ENCODE assay signal across 23 cellular contexts in the genomic region with DNA sequence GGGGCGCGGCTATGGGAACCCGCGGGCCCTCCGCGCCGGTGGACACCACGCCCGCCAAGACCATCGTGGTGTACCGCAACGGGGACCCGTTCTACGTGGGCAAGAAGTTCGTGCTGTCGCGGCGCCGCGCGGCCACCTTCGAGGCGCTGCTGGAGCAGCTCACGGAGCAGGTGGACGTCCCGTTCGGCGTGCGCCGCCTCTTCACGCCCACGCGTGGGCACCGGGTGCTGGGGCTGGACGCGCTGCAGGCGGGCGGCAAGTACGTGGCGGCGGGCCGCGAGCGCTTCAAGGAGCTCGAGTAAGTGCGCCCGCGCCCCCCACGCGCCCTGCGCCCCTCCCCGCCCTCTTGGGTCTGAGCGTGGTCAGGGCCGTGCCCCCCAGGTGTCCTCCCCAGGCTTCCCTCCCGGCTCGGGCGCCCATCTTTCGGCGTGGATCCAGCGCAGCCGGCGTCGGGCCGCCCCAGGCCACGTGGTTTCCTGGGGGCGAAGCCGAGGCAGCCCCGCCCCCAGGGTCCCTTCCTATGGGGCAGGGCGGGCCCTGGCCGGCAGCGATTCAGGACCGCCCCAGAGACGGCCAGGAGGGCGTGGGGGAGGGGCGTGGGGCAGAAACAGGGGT. TPM values are rescaled to one million over a fixed set of nuclear protein-coding genes. Genes with fewer than 3 reads are reported as not detected.
DNase-seq lines count a peak whose midpoint lies in the region; ATAC-seq, FAIRE-seq and TF ChIP-seq lines count a peak whose summit lies in the region.
"Had no signal": no experiment of that assay in that cellular context is flagged by ENCODE, and none has a peak within 500 bp of the region (broad histone marks: within the 10 kb centered on the region; RNA-seq: fewer than 3 reads in every experiment).

No MANE protein-coding gene starts in this region.

- no peaks in the 10 kb centered on the region for H3K79me2 ChIP-seq in H1 (ENCODE audit: control insufficient read depth in 1 of 2, insufficient read depth in 2 of 2, low read length in 2 of 2)

- no peak overlapping the region for H3K14ac ChIP-seq in H1 (ENCODE audit: insufficient read length)

- peak overlapping the region; percentile 62; the same call in 1 of the 2 replicates for H4K8ac ChIP-seq in H1 (ENCODE audit: extremely low read depth, insufficient read depth, low read length)

- H3K9me3 ChIP-seq in MG63 (no peaks in the 10 kb centered on the region), H1 (ENCODE audit: insufficient read depth in 2 of 2, low read depth in 1 of 2, low read length in 1 of 2) (peaks cover 0 to 8% of the 10 kb centered on the region in 2 experiments; a peak in 1 of 4 replicates), transverse colon (no peaks in the 10 kb centered on the region)
- H3K9me3 ChIP-seq: prostate gland had no signal

- H3K4me3 ChIP-seq in MG63 (no peak overlapping the region), H1 (ENCODE audit: extremely low read depth in 1 of 4, insufficient read depth in 2 of 4, low read depth in 3 of 4, low read length in 4 of 4) (peak overlapping the region in 3 of 4 experiments; percentile 17 to 62 (median 35); a peak in 4 of 8 replicates), transverse colon (no peak overlapping the region)

- no peak overlapping the region for H3K4ac ChIP-seq in H1 (replicated peaks; ENCODE audit: insufficient read length, low read depth, low read length)

- in situ Hi-C loops in transverse colon (cut with MboI; ENCODE audit: low pct_ligation_motif_present in 1 of 4, low pct_unique_long_range_greater_than_20kb in 1 of 4, low sequenced_read_pairs in 3 of 4) = no loop called here

- H4K20me1 ChIP-seq in H1 (replicated peaks in 1 of 2; ENCODE audit: control insufficient read depth in 1 of 2, insufficient read depth in 2 of 2, low read length in 2 of 2) = no peaks in the 10 kb centered on the region

- peak overlapping the region in 1 of 2 experiments; percentile 64; a peak in 2 of 4 replicates for H3K4me2 ChIP-seq in H1 (ENCODE audit: insufficient read depth in 1 of 2, low read depth in 2 of 2, low read length in 2 of 2)

- no peak for TF ChIP-seq RAD21 in H1 (IDR thresholded peaks at IDR 0.05 in 1 of 2, conservative IDR thresholded peaks at IDR 0.05 in 1 of 2; ENCODE audit: low read depth in 2 of 2, low read length in 2 of 2)

- no peak overlapping the region for H2BK15ac ChIP-seq in H1 (ENCODE audit: low read length)

- H3K4me1 ChIP-seq in H1 (replicated peaks in 1 of 4; ENCODE audit: control insufficient read depth in 3 of 4, insufficient read depth in 4 of 4, low read length in 3 of 4) (peaks cover 0 to 3% (median 1%) of the 10 kb centered on the region in 4 experiments; a peak in 4 of 7 replicates), transverse colon (peaks cover 0 to 4% (median 0%) of the 10 kb centered on the region in 4 donors)
- H3K4me1 ChIP-seq: prostate gland had no signal

- peak overlapping the region in 1 of 4 experiments; percentile 54; a peak in 2 of 7 replicates for H3K9ac ChIP-seq in H1 (replicated peaks in 1 of 4; ENCODE audit: extremely low read depth in 1 of 4, low read depth in 3 of 4, low read length in 3 of 4)

- CTCF ChIA-PET in H1 (lab: Charles Lee; ENCODE audit: partially characterized antibody) = no interaction called here

- intact Hi-C loops in sciatic nerve (cut with DNase I) (no loop called here), transverse colon (cut with DNase I; ENCODE audit: low total_unique reads) (no loop called here)

- no peak overlapping the region for H2BK12ac ChIP-seq in H1 (ENCODE audit: low read depth, low read length)

- FAIRE-seq in H1 (lab: Jason Lieb, UNC) = no peak
- FAIRE-seq: urothelium cell line had no signal

- H3K27ac ChIP-seq in H1 (ENCODE audit: low read depth, low read length) (no peak overlapping the region), transverse colon (no peak overlapping the region)
- H3K27ac ChIP-seq: epithelial cell of prostate, prostate gland had no signal

- no peak overlapping the region for H2BK120ac ChIP-seq in H1 (replicated peaks; ENCODE audit: low read depth, low read length)

- POLR2A ChIA-PET in H1 (lab: Charles Lee; ENCODE audit: partially characterized antibody) = no interaction called here

- no peak overlapping the region for H3K56ac ChIP-seq in H1 (replicated peaks; ENCODE audit: insufficient read length, low read depth, low read length)

- no peak overlapping the region for H2BK20ac ChIP-seq in H1 (ENCODE audit: low read length)

- H3K23me2 ChIP-seq in H1 (ENCODE audit: low read depth, low read length) = peaks cover 4% of the 10 kb centered on the region; the same call in 1 of the 2 replicates

- H3K18ac ChIP-seq in H1 (ENCODE audit: extremely low read depth, low read length) = no peak overlapping the region

- DNase-seq in NCI-H1417 (lab: John Stamatoyannopoulos, UW) (peak; percentile 22 to 41 (median 36)), NCI-H1417 treated with DMSO at 0.1 percent for 48 hours (lab: John Stamatoyannopoulos, UW) (no peak), MG63 (peak; percentile 17), H1 (ENCODE audit: low read depth in 1 of 2, low spot score in 2 of 2) (no peak), sciatic nerve (ENCODE audit: low spot score) (no peak), GF-D8 (lab: John Stamatoyannopoulos, UW) (no peak), anterior cingulate cortex (lab: John Stamatoyannopoulos, UW) (no peak), transverse colon (no peak)
- DNase-seq: activated CD4-positive, CD25-positive, alpha-beta regulatory T cell treated with anti-CD3 and anti-CD28 coated beads, Interleukin-2, amount 50 U/mL, for 72 hours; activated naive CD4-positive, alpha-beta T cell treated with Interleukin-2 at 50 U/mL for 16 hours; C1 segment of cervical spinal cord; DMS79; NCI-H1694 treated with DMSO at 0.1 percent for 48 hours; NCI-H524 treated with DMSO at 0.1 percent for 48 hours had no signal

- no peaks in the 10 kb centered on the region for H3K36me3 ChIP-seq in MG63
- H3K36me3 ChIP-seq in H1 (ENCODE audit: control insufficient read depth in 2 of 4, insufficient read depth in 4 of 4, low read length in 3 of 4) = no peaks in the 10 kb centered on the region
- no peaks in the 10 kb centered on the region for H3K36me3 ChIP-seq in transverse colon
- H3K36me3 ChIP-seq: prostate gland had no signal

- TF ChIP-seq CTCF in H1 (IDR thresholded peaks at IDR 0.05; ENCODE audit: control extremely low read depth in 1 of 3, insufficient read depth in 1 of 3, low read depth in 1 of 3, low read length in 3 of 3) (no peak), transverse colon (IDR thresholded peaks at IDR 0.05) (no peak)

- peak overlapping the region; percentile 95; the same call in 1 of the 2 replicates for H2AFZ ChIP-seq in H1 (ENCODE audit: low read length)

- H2BK5ac ChIP-seq in H1 (ENCODE audit: low read depth, low read length) = no peak overlapping the region

- H4K5ac ChIP-seq in H1 (ENCODE audit: insufficient read length, low read depth, low read length) = no peak overlapping the region

- no peak overlapping the region for H3K23ac ChIP-seq in H1 (ENCODE audit: insufficient read length)

- WGBS in H1 (ENCODE audit: extremely low coverage in 1 of 2, insufficient coverage in 1 of 2, insufficient read length in 1 of 2, insufficient replicate concordance in 2 of 2, low coverage in 1 of 2, low lambda C conversion rate in 2 of 2, missing lambda C conversion rate in 1 of 2), 2 experiments = 41% methylated on average over 49 of the region's 75 CpGs; no CpG with 5 or more reads in 1 of the 2 experiments
- WGBS in transverse colon (ENCODE audit: low coverage in 1 of 2), 2 donors = 72% methylated on average over 54 of the region's 75 CpGs; no CpG with 5 or more reads in 1 of the 2 donors

- peaks cover 24% of the 10 kb centered on the region for H3K27me3 ChIP-seq in MG63
- H3K27me3 ChIP-seq in H1 (replicated peaks in 1 of 4; ENCODE audit: control insufficient read depth in 3 of 4, extremely low read depth in 1 of 4, insufficient read depth in 3 of 4, low read length in 3 of 4) = peaks cover 5 to 17% (median 9%) of the 10 kb centered on the region in 4 experiments; a peak in 6 of 7 replicates
- peaks cover 21% of the 10 kb centered on the region for H3K27me3 ChIP-seq in transverse colon

- no peak overlapping the region for H2AK5ac ChIP-seq in H1 (ENCODE audit: low read depth, low read length)

- H3K79me1 ChIP-seq in H1 (ENCODE audit: low read depth, low read length) = no peaks in the 10 kb centered on the region

- TF ChIP-seq EP300 in H1 (IDR thresholded peaks at IDR 0.05; ENCODE audit: borderline replicate concordance in 1 of 2, low read depth in 2 of 2, low read length in 2 of 2) (no peak), transverse colon (IDR thresholded peaks at IDR 0.05; ENCODE audit: low read depth) (no peak)

- no peak overlapping the region for H4K91ac ChIP-seq in H1 (replicated peaks; ENCODE audit: insufficient read length, low read length)

- no peak for TF ChIP-seq POLR2A in H1 (IDR thresholded peaks at IDR 0.05; ENCODE audit: control extremely low read depth in 1 of 2, low read depth in 2 of 2, low read length in 2 of 2)
- TF ChIP-seq POLR2A in transverse colon (IDR thresholded peaks at IDR 0.05) = no peak

- peak; percentile 63 for ATAC-seq in sciatic nerve
- ATAC-seq: naive thymus-derived CD8-positive, alpha-beta T cell had no signal

RNA-seq across cellular contexts. Expression of gene DCDC2C, which starts 0.5 kb away (rescaled TPM):
- not detected in 2 replicates for total RNA-seq in MG63 (2014; rRNA removed; shearing (Covaris generic); ENCODE audit: low replicate concordance)
- total RNA-seq in H1 (2021; fragmentation: NEBNext Ultra II Directional; extraction: Animal tissue kit (Norgen Biotek cat#: 25700)) = not detected in 2 replicates
- 0.50 and 0.91 TPM in 2 replicates for polyA plus RNA-seq in H1 (2011; rRNA removed)
- polyA plus RNA-seq in H1 (2011; cell fraction: cytosol; rRNA removed) = 0.52 TPM
- polyA plus RNA-seq in H1 (2011; cell fraction: nucleus; rRNA removed) = 2.6 TPM
- 0.40 to 0.93 TPM (median 0.68 TPM) in 4 replicates for polyA plus RNA-seq in H1 (2012, experiment 1 of 2)
- polyA plus RNA-seq in H1 (2012, experiment 2 of 2) = not detected
- polyA plus RNA-seq in H1 (2013, experiment 1 of 2) = 0.04 TPM
- polyA plus RNA-seq in H1 (2013, experiment 2 of 2) = 0.09 TPM
- polyA minus RNA-seq in H1 (2011; rRNA and poly(A)+ RNA removed) = not detected in 2 replicates
- not detected for polyA minus RNA-seq in H1 (2011; cell fraction: cytosol; rRNA and poly(A)+ RNA removed)
- polyA minus RNA-seq in H1 (2011; cell fraction: nucleus; rRNA and poly(A)+ RNA removed) = 3.4 TPM
- total RNA-seq in sciatic nerve (4.6 TPM), transverse colon (not detected)
- total RNA-seq: A172; glomerular endothelial cell; HT-29; lung microvascular endothelial cell; naive thymus-derived CD8-positive, alpha-beta T cell; SK-MEL-5 had no signal
- polyA plus RNA-seq: naive thymus-derived CD8-positive, alpha-beta T cell had no signal

RNA-seq across cellular contexts. Expression of gene ALLC, which starts 45.8 kb away (rescaled TPM):
- not detected in 2 replicates for total RNA-seq in MG63 (2014; rRNA removed; shearing (Covaris generic); ENCODE audit: low replicate concordance)
- not detected in 2 replicates for total RNA-seq in H1 (2021; fragmentation: NEBNext Ultra II Directional; extraction: Animal tissue kit (Norgen Biotek cat#: 25700))
- not detected in 2 replicates for polyA plus RNA-seq in H1 (2011; rRNA removed)
- not detected for polyA plus RNA-seq in H1 (2011; cell fraction: cytosol; rRNA removed)
- polyA plus RNA-seq in H1 (2011; cell fraction: nucleus; rRNA removed) = not detected
- not detected in 4 replicates for polyA plus RNA-seq in H1 (2012, experiment 1 of 2)
- not detected for polyA plus RNA-seq in H1 (2012, experiment 2 of 2)
- polyA plus RNA-seq in H1 (2013, experiment 1 of 2) = not detected
- not detected for polyA plus RNA-seq in H1 (2013, experiment 2 of 2)
- polyA minus RNA-seq in H1 (2011; rRNA and poly(A)+ RNA removed) = not detected in 2 replicates
- polyA minus RNA-seq in H1 (2011; cell fraction: cytosol; rRNA and poly(A)+ RNA removed) = not detected
- polyA minus RNA-seq in H1 (2011; cell fraction: nucleus; rRNA and poly(A)+ RNA removed) = not detected
- total RNA-seq in sciatic nerve (7.6 TPM), transverse colon (not detected)
- total RNA-seq: A172; glomerular endothelial cell; HT-29; lung microvascular endothelial cell; naive thymus-derived CD8-positive, alpha-beta T cell; SK-MEL-5 had no signal
- polyA plus RNA-seq: naive thymus-derived CD8-positive, alpha-beta T cell had no signal

Comparison
In these comparisons a context has a peak if more than half of its experiments do, and no peak if none do; other contexts are left out.
1. DNase-seq: peak in NCI-H1417 (3 of 3) and MG63 (single experiment); none in NCI-H1417 treated with DMSO at 0.1 percent for 48 hours (single experiment), H1 (0 of 2), sciatic nerve (single experiment), GF-D8 (single experiment), anterior cingulate cortex (0 of 58) and transverse colon (single experiment).
2. H3K4me3 ChIP-seq: peak in H1 (3 of 4); none in MG63 (single experiment) and transverse colon (0 of 4).